In the genomic region with DNA sequence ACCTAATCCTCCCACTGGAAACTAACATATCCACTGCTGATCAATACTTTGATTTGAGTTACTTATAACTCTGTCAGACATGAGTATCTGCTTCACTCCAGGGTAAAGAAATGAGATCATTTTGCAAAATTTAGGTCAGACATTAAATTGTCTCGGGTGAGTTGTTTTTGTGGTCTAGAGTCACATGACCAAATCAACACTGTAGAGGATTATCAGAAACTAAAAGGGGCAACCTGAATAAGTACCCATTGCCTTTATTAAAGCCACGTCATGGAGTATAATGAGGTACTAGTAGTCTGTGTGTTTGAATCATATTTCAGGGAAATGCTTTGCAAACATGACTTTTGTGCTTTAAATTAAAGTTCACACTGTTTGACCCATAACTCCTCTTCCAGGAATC, we compare ENCODE assay signal across 15 cellular contexts.
"Had no signal": no experiment of that assay in that cellular context is flagged by ENCODE, and none has a peak within 500 bp of the region (broad histone marks: within the 10 kb centered on the region; RNA-seq: fewer than 3 reads in every experiment).

No MANE protein-coding gene starts in this region.

- DNase-seq: activated CD4-positive, alpha-beta T cell treated with anti-CD3 and anti-CD28 coated beads, Interleukin-2, amount 50 U/mL, for 1 hour; activated gamma-delta T cell; activated T-cell treated with anti-CD3 and anti-CD28 coated beads, Interleukin-2, amount 50 U/mL, for 72 hours; adrenal gland; effector CD4-positive, alpha-beta T cell; heart right ventricle; left lung; midbrain; trophoblast cell had no signal

- H3K27ac Mint-ChIP-seq: activated naive CD4-positive, alpha-beta T cell treated with anti-CD3 and anti-CD28 coated beads, Interleukin-2, amount 50 U/mL, for 24 hours; activated T-cell treated with anti-CD3 and anti-CD28 coated beads, Interleukin-2, amount 50 U/mL, for 72 hours; progenitor cell of endocrine pancreas; stimulated activated naive CD8-positive, alpha-beta T cell treated with anti-CD3 and anti-CD28 coated beads, Interleukin-15, Interleukin-2, amounts not matched to agents 100 ng/mL and 50 ng/mL, for 24 hours had no signal

- H3K4me3 Mint-ChIP-seq: activated naive CD4-positive, alpha-beta T cell treated with anti-CD3 and anti-CD28 coated beads, Interleukin-2, amount 50 U/mL, for 24 hours; activated T-cell treated with anti-CD3 and anti-CD28 coated beads, Interleukin-2, amount 50 U/mL, for 72 hours; neural crest cell; stimulated activated naive CD8-positive, alpha-beta T cell treated with anti-CD3 and anti-CD28 coated beads, Interleukin-15, Interleukin-2, amounts not matched to agents 100 ng/mL and 50 ng/mL, for 24 hours had no signal

- ATAC-seq: esophagus mucosa, gastroesophageal sphincter, heart right ventricle, left lung had no signal

- H3K27me3 Mint-ChIP-seq: activated naive CD4-positive, alpha-beta T cell treated with anti-CD3 and anti-CD28 coated beads, Interleukin-2, amount 50 U/mL, for 24 hours; progenitor cell of endocrine pancreas had no signal
